8 cellular contexts compared by ENCODE assay signal in genomic region chr19:572140-572890, GRCh38. TPM values are rescaled to one million over a fixed set of nuclear protein-coding genes. Genes with fewer than 3 reads are reported as not detected.
A peak's percentile ranks its signal among the peaks of the same experiment; 100 is the strongest.
DNase-seq lines count a peak whose midpoint lies in the region; ATAC-seq and TF ChIP-seq lines count a peak whose summit lies in the region.

TSS of gene BSG (plus strand) at chr19:572596. CDS start at chr19:572635, 39 bp downstream.

- intact Hi-C loops in naive thymus-derived CD4-positive, alpha-beta T cell (cut with micrococcal nuclease), result loop anchor here (1.0 to 5.0 kb wide), 13 partner anchors 16 to 320 kb away; partner anchors contain the start of genes CDC34 (in 2 of the 2), POLRMT (in 2 of the 2), PTBP1 (in 2 of the 2) and RNF126 (in 2 of the 2)

- peak within 1 kb of the TSS; percentile 100 for H3K4me2 ChIP-seq in GM23338

- peaks cover 34% of the 10 kb centered on the region for H4K20me1 ChIP-seq in GM23338 (replicated peaks; ENCODE audit: insufficient read depth)

- POLR2A ChIA-PET in naive thymus-derived CD4-positive, alpha-beta T cell (lab: Charles Lee), result interaction anchor here (0.5 to 1.1 kb wide), 8 partner anchors 12 to 324 kb away, joined by 3 to 7 read pairs (median 4); partner anchors contain the start of genes CDC34 and GZMM

- peaks cover 18% of the 10 kb centered on the region for H3K4me1 ChIP-seq in GM23338 (ENCODE audit: insufficient read depth)
- H3K4me1 ChIP-seq in naive thymus-derived CD4-positive, alpha-beta T cell (ENCODE audit: control insufficient read depth in 2 of 2, insufficient read depth in 2 of 2, low read length in 2 of 2), result peaks cover 16 to 19% of the 10 kb centered on the region in 2 donors

- H3K9me3 Mint-ChIP-seq in GM23338, result peaks cover 16% of the 10 kb centered on the region
- H3K9me3 Mint-ChIP-seq in naive thymus-derived CD4-positive, alpha-beta T cell, result peaks cover 0 to 15% (median 0%) of the 10 kb centered on the region in 11 donors
- H3K9me3 Mint-ChIP-seq in stimulated activated naive B cell treated with anti-CD40 and anti-IgM and Interleukin-4, amounts not matched to agents 10 μg/mL and 1 μg/mL and 100 μg/mL, for 72 hours, result no peaks in the 10 kb centered on the region

- H3K36me3 ChIP-seq in GM23338 (ENCODE audit: insufficient read depth), result no peaks in the 10 kb centered on the region
- peaks cover 0 to 8% (median 0%) of the 10 kb centered on the region in 3 experiments for H3K36me3 ChIP-seq in naive thymus-derived CD4-positive, alpha-beta T cell (ENCODE audit: control insufficient read depth in 2 of 3, insufficient read depth in 3 of 3, low read length in 3 of 3)

- peak within 1 kb of the TSS; percentile 97 for H3K27ac ChIP-seq in GM23338 (ENCODE audit: low read depth)
- H3K27ac ChIP-seq in naive thymus-derived CD4-positive, alpha-beta T cell (ENCODE audit: low read depth, low read length), result peak within 1 kb of the TSS; percentile 93

- DNase-seq in DMS79 treated with DMSO at 0.1 percent for 48 hours (lab: John Stamatoyannopoulos, UW) (peak; percentile 95), GM23338 (ENCODE audit: low spot score) (peak; percentile 99), LHCN-M2 (ENCODE audit: low read depth) (peak; percentile 96), RPMI8226 (peak; percentile 99), fibroblast of gingiva (ENCODE audit: low read depth) (peak; percentile 97)
- peak; percentile 97 for DNase-seq in activated T-helper 1 cell treated with anti-CD3 and anti-CD28 coated beads, Interleukin-2, amount 50 U/mL, for 16 hours (ENCODE audit: low read depth in 1 of 2, low spot score in 1 of 2)
- peak; percentile 96 to 99 (median 99) for DNase-seq in naive thymus-derived CD4-positive, alpha-beta T cell
- peak; percentile 97 for DNase-seq in stimulated activated naive B cell treated with anti-CD40 and anti-IgM and Interleukin-4, amounts not matched to agents 10 μg/mL and 1 μg/mL and 100 μg/mL, for 72 hours

- peaks cover 49% of the 10 kb centered on the region for H3K79me2 ChIP-seq in GM23338 (replicated peaks; ENCODE audit: insufficient read depth)

- no peak for TF ChIP-seq CTCF in GM23338 (conservative IDR thresholded peaks at IDR 0.05; ENCODE audit: low read depth in 2 of 2)

- H2AFZ ChIP-seq in GM23338, result peak within 1 kb of the TSS; percentile 14; the same call in 1 of the 2 replicates

- CTCF ChIA-PET in naive thymus-derived CD4-positive, alpha-beta T cell (lab: Charles Lee), result no interaction called here

- H3K9me3 ChIP-seq in naive thymus-derived CD4-positive, alpha-beta T cell (ENCODE audit: control insufficient read depth in 2 of 3, low read length in 3 of 3), result no peaks in the 10 kb centered on the region

- peak within 1 kb of the TSS; percentile 90 for H3K4me3 Mint-ChIP-seq in GM23338
- peak within 1 kb of the TSS; percentile 87 to 99 (median 96) for H3K4me3 Mint-ChIP-seq in naive thymus-derived CD4-positive, alpha-beta T cell
- H3K4me3 Mint-ChIP-seq in stimulated activated naive B cell treated with anti-CD40 and anti-IgM and Interleukin-4, amounts not matched to agents 10 μg/mL and 1 μg/mL and 100 μg/mL, for 72 hours, result peak within 1 kb of the TSS; percentile 86 to 98

- ATAC-seq in GM23338, result peak; percentile 59
- peak; percentile 89 for ATAC-seq in naive thymus-derived CD4-positive, alpha-beta T cell
- peak; percentile 78 to 89 for ATAC-seq in stimulated activated naive B cell treated with anti-CD40 and anti-IgM and Interleukin-4, amounts not matched to agents 10 μg/mL and 1 μg/mL and 100 μg/mL, for 72 hours (replicated peaks)

- H3K4me1 Mint-ChIP-seq in GM23338, result peaks cover 29% of the 10 kb centered on the region
- H3K4me1 Mint-ChIP-seq in naive thymus-derived CD4-positive, alpha-beta T cell, result peaks cover 12 to 49% (median 36%) of the 10 kb centered on the region in 7 donors
- peaks cover 27 to 56% of the 10 kb centered on the region in 2 donors for H3K4me1 Mint-ChIP-seq in stimulated activated naive B cell treated with anti-CD40 and anti-IgM and Interleukin-4, amounts not matched to agents 10 μg/mL and 1 μg/mL and 100 μg/mL, for 72 hours

- no peaks in the 10 kb centered on the region for H3K27me3 ChIP-seq in GM23338 (ENCODE audit: insufficient read depth)
- no peaks in the 10 kb centered on the region for H3K27me3 ChIP-seq in naive thymus-derived CD4-positive, alpha-beta T cell (ENCODE audit: control insufficient read depth in 2 of 2, insufficient read depth in 2 of 2, low read length in 2 of 2)

- peaks cover 15% of the 10 kb centered on the region for H3F3A ChIP-seq in GM23338 (replicated peaks; ENCODE audit: low read depth)

- H3K27ac Mint-ChIP-seq in GM23338, result peak within 1 kb of the TSS; percentile 99
- peak within 1 kb of the TSS; percentile 92 to 99 (median 96) for H3K27ac Mint-ChIP-seq in naive thymus-derived CD4-positive, alpha-beta T cell
- peak within 1 kb of the TSS; percentile 98 for H3K27ac Mint-ChIP-seq in stimulated activated naive B cell treated with anti-CD40 and anti-IgM and Interleukin-4, amounts not matched to agents 10 μg/mL and 1 μg/mL and 100 μg/mL, for 72 hours

- peaks cover 42% of the 10 kb centered on the region for H3K27me3 Mint-ChIP-seq in GM23338 (ENCODE audit: insufficient read depth, low read depth, poor library complexity)
- peaks cover 0 to 4% (median 0%) of the 10 kb centered on the region in 5 donors for H3K27me3 Mint-ChIP-seq in naive thymus-derived CD4-positive, alpha-beta T cell
- no peaks in the 10 kb centered on the region for H3K27me3 Mint-ChIP-seq in stimulated activated naive B cell treated with anti-CD40 and anti-IgM and Interleukin-4, amounts not matched to agents 10 μg/mL and 1 μg/mL and 100 μg/mL, for 72 hours

- peak within 1 kb of the TSS; percentile 96 for H3K4me3 ChIP-seq in GM23338
- peak within 1 kb of the TSS; percentile 75 for H3K4me3 ChIP-seq in naive thymus-derived CD4-positive, alpha-beta T cell (ENCODE audit: low read length)

- H3K9me2 ChIP-seq in GM23338 (ENCODE audit: insufficient read depth), result no peaks in the 10 kb centered on the region

- H3K36me3 Mint-ChIP-seq in GM23338 (ENCODE audit: low read depth), result peaks cover 36% of the 10 kb centered on the region
- H3K36me3 Mint-ChIP-seq in naive thymus-derived CD4-positive, alpha-beta T cell, result peaks cover 0 to 3% (median 0%) of the 10 kb centered on the region in 5 donors
- H3K36me3 Mint-ChIP-seq in stimulated activated naive B cell treated with anti-CD40 and anti-IgM and Interleukin-4, amounts not matched to agents 10 μg/mL and 1 μg/mL and 100 μg/mL, for 72 hours, result peaks cover 12 to 20% of the 10 kb centered on the region in 2 donors

TF ChIP-seq in GM23338, 12 proteins besides CTCF, POLR2A, EP300 and RAD21:
- TF ChIP-seq EZH2 (IDR thresholded peaks at IDR 0.05; ENCODE audit: low read depth, unreplicated experiment), result no peak
- peak; percentile 96 for TF ChIP-seq POLR2AphosphoS5 (IDR thresholded peaks at IDR 0.05; ENCODE audit: low read depth)
- TF ChIP-seq NANOG (IDR thresholded peaks at IDR 0.05; ENCODE audit: borderline replicate concordance), result no peak
- peak; percentile 64; the same call in 1 of the 2 replicates for TF ChIP-seq CREB1 (CRISPR knock-in tag; IDR thresholded peaks at IDR 0.05; ENCODE audit: low read depth)

RNA-seq across cellular contexts. Expression of gene BSG, which starts in this region (rescaled TPM):
- 891 and 973 TPM in 2 replicates for total RNA-seq in GM23338 (2014; rRNA removed; shearing (Covaris generic))
- polyA plus RNA-seq in GM23338 (2016; fragmentation: Nextera tagmentation; extraction: Ambion mirVana), result 957 and 960 TPM in 2 replicates
- 746 and 758 TPM in 2 replicates for total RNA-seq in LHCN-M2 (2014; rRNA removed)
- polyA plus RNA-seq in LHCN-M2 (2012), result 535 TPM
- 100 to 1,000 TPM; 109 to 247 (median 120) TPM for total RNA-seq in naive thymus-derived CD4-positive, alpha-beta T cell
- 100 to 1,000 TPM; 246 to 349 TPM for polyA plus RNA-seq in naive thymus-derived CD4-positive, alpha-beta T cell

Comparison
In these comparisons a context has a peak if more than half of its experiments do, and no peak if none do; other contexts are left out.
1. Peak in every context shown above with its lines: DNase-seq, ATAC-seq, H3K4me3 ChIP-seq and H3K27ac ChIP-seq.